In the genomic region with DNA sequence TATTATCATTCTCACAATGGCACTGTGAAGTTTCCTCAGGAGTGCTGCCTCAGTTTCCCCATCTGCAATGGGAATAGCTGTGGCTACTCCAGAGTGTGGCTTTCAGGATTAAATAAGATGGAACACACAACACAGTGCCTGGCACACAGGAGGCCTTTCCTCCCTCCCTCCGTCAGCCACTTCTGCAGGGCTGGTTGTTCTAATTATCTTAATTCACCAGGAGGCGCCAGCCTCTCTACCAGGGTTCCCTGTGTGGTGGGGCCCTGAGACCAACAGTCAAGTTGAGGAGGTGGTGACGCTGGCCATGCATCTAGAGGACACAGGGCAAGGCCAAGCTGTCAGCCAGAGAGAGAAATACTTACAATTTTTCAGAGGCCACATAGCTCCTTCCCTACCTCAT, we compare ENCODE assay signal across 22 cellular contexts. TPM values are rescaled to one million over a fixed set of nuclear protein-coding genes. Genes with fewer than 3 reads are reported as not detected.
DNase-seq lines count a peak whose midpoint lies in the region; ATAC-seq, FAIRE-seq and TF ChIP-seq lines count a peak whose summit lies in the region.
"Had no signal": no experiment of that assay in that cellular context is flagged by ENCODE, and none has a peak within 500 bp of the region (broad histone marks: within the 10 kb centered on the region; RNA-seq: fewer than 3 reads in every experiment).

No MANE protein-coding gene starts in this region.

- CTCF ChIA-PET in K562 (lab: Yijun Ruan, JAX; ENCODE audit: low intra/inter-chr PET ratio), result no interaction called here

- TF ChIP-seq CTCF in DOHH2 (IDR thresholded peaks at IDR 0.05; ENCODE audit: low read depth, low read length, poor library complexity, severe bottlenecking) (peak; percentile 6), K562 (IDR thresholded peaks at IDR 0.05 in 2 of 3, conservative IDR thresholded peaks at IDR 0.05 in 1 of 3; ENCODE audit: insufficient read depth in 2 of 3, low read depth in 1 of 3, low read length in 3 of 3) (peak in 1 of 3 experiments; percentile 35; a peak in 1 of 6 replicates)

- no peaks in the 10 kb centered on the region for H3K4me1 ChIP-seq in DOHH2 (ENCODE audit: control insufficient read depth, low read length)
- peaks cover 15 to 23% of the 10 kb centered on the region in 2 experiments for H3K4me1 ChIP-seq in K562 (replicated peaks in 1 of 2; ENCODE audit: control insufficient read depth in 2 of 2, insufficient read depth in 2 of 2, low read length in 2 of 2)

- no peak for TF ChIP-seq RAD21 in K562 (CRISPR knock-in tag; conservative IDR thresholded peaks at IDR 0.05 in 1 of 2, IDR thresholded peaks at IDR 0.05 in 1 of 2)

- no peaks in the 10 kb centered on the region for H3F3A ChIP-seq in DOHH2 (ENCODE audit: control insufficient read depth, insufficient read depth)

- no peaks in the 10 kb centered on the region for H4K20me1 ChIP-seq in DOHH2 (ENCODE audit: control insufficient read depth, insufficient read depth, low read depth, low read length)
- H4K20me1 ChIP-seq in K562 (replicated peaks; ENCODE audit: control insufficient read depth, insufficient read depth, low read length), result no peaks in the 10 kb centered on the region

- H3K4me2 ChIP-seq in DOHH2 (ENCODE audit: low read length), result no peak overlapping the region
- no peak overlapping the region for H3K4me2 ChIP-seq in K562 (ENCODE audit: insufficient read depth, low read length)

- intact Hi-C loops in K562 (cut with micrococcal nuclease) (no loop called here), posterior vena cava (cut with DNase I) (no loop called here)

- peak; percentile 33; the same call in 2 of the 3 replicates for ATAC-seq in K562
- ATAC-seq in GM21381 (IDR thresholded peaks at IDR 0.05; ENCODE audit: unreplicated experiment), result no peak
- ATAC-seq: left lung had no signal

- POLR2A ChIA-PET in K562 (lab: Yijun Ruan, JAX), result interaction anchor here (0.7 to 2.2 kb wide), 5 partner anchors 13 to 100 kb away, joined by 4 to 5 read pairs (median 5); no protein-coding TSS in a partner anchor

- no peak overlapping the region for H3K4me3 ChIP-seq in DOHH2 (ENCODE audit: low read length)
- no peak overlapping the region for H3K4me3 ChIP-seq in H7 (ENCODE audit: insufficient read depth, low read depth, low read length)
- no peak overlapping the region for H3K4me3 ChIP-seq in K562
- H3K4me3 ChIP-seq: left lung, SJSA1, skin epidermis had no signal

- H3K27me3 ChIP-seq in DOHH2 (ENCODE audit: control insufficient read depth, low read length) (0 out of 2 replicates have a peak, but pooled peaks cover 3% of the 10 kb centered on the region), H7 (ENCODE audit: control insufficient read depth, insufficient read depth, low read length) (peaks cover 11% of the 10 kb centered on the region), K562 (ENCODE audit: control insufficient read depth in 2 of 2, insufficient read depth in 2 of 2, low read length in 2 of 2) (peaks cover 0 to 6% of the 10 kb centered on the region in 2 experiments; a peak in 1 of 5 replicates)
- H3K27me3 ChIP-seq: SJSA1 had no signal

- H3K36me3 ChIP-seq in DOHH2 (ENCODE audit: control insufficient read depth, low read length), result no peaks in the 10 kb centered on the region
- no peaks in the 10 kb centered on the region for H3K36me3 ChIP-seq in H7 (replicated peaks; ENCODE audit: control insufficient read depth, insufficient read depth, low read length)
- H3K36me3 ChIP-seq in K562 (ENCODE audit: control insufficient read depth, insufficient read depth, low read length), result no peaks in the 10 kb centered on the region
- H3K36me3 ChIP-seq: left lung, SJSA1 had no signal

- WGBS in K562 (ENCODE audit: insufficient coverage, low coverage, missing lambda C conversion rate), result 31% methylated on average over 3 of the region's 3 CpGs

- H3K9me3 ChIP-seq in DOHH2 (ENCODE audit: control insufficient read depth, insufficient read depth, low read length) (no peaks in the 10 kb centered on the region), K562 (replicated peaks; ENCODE audit: control insufficient read depth, insufficient read depth, low read depth, low read length) (no peaks in the 10 kb centered on the region)
- H3K9me3 ChIP-seq: left lung, SJSA1 had no signal

- BruUV-seq in K562 (replicated peaks; lab: Mats Ljungman, UMichigan), result no TSS peak

- in situ Hi-C loops in K562 (cut with MboI), result no loop called here

- H3K79me2 ChIP-seq in DOHH2 (ENCODE audit: control insufficient read depth, low read length) (no peaks in the 10 kb centered on the region), K562 (ENCODE audit: control insufficient read depth, insufficient read depth, low read length) (no peaks in the 10 kb centered on the region)

- DNase-seq in H7 (peak; percentile 68), K562 (ENCODE audit: extremely low read depth in 1 of 4, low spot score in 3 of 4) (no peak), posterior vena cava (ENCODE audit: low spot score) (peak; percentile 46), superior temporal gyrus (ENCODE audit: extremely low spot score) (no peak)
- DNase-seq in stimulated activated CD4-positive, alpha-beta T cell treated with anti-CD3 and anti-CD28 coated beads, Interleukin-4, amount 100 ng/mL, for 1 hour, result no peak
- DNase-seq: activated B cell treated with CpG ODN at 0.5 μM for 24 hours; activated CD4-positive, alpha-beta T cell treated with anti-CD3 and anti-CD28 coated beads, Interleukin-2, amount 50 U/mL, for 1 hour; central memory CD4-positive, alpha-beta T cell; left lung; mesendoderm; NCI-H1417 treated with DMSO at 0.1 percent for 48 hours; NCI-H2107; NCI-H774; nucleus accumbens had no signal

- no peak overlapping the region for H3K9ac ChIP-seq in K562 (ENCODE audit: insufficient read depth in 1 of 2, low read depth in 2 of 2, low read length in 2 of 2)

- H3K9me2 ChIP-seq in DOHH2 (replicated peaks; ENCODE audit: control insufficient read depth, low read length), result no peaks in the 10 kb centered on the region

- no peaks in the 10 kb centered on the region for H3K9me1 ChIP-seq in K562 (ENCODE audit: control insufficient read depth, insufficient read depth, low read length)

- TF ChIP-seq EP300 in K562 (IDR thresholded peaks at IDR 0.05; ENCODE audit: low read length), result no peak

- TF ChIP-seq POLR2A in K562 (conservative IDR thresholded peaks at IDR 0.05), result no peak

- no peak for FAIRE-seq in K562 (lab: Jason Lieb, UNC)
- FAIRE-seq: astrocyte had no signal

- H2AFZ ChIP-seq in K562 (ENCODE audit: low read depth, low read length), result no peak overlapping the region

- H3K27ac ChIP-seq in DOHH2 (ENCODE audit: low read depth, low read length) (no peak overlapping the region), K562 (ENCODE audit: extremely low read depth, low read depth, low read length) (no peak overlapping the region)
- H3K27ac ChIP-seq: left lung, SJSA1, skin epidermis had no signal

TF ChIP-seq in K562, 482 proteins besides CTCF, POLR2A, EP300 and RAD21:
- TF ChIP-seq USF1 (CRISPR knock-in tag; IDR thresholded peaks at IDR 0.05) (no peak), SAP30 (IDR thresholded peaks at IDR 0.05; ENCODE audit: borderline replicate concordance, insufficient read depth, low read depth, low read length, poor library complexity, severe bottlenecking) (no peak), ZNF165 (CRISPR knock-in tag; IDR thresholded peaks at IDR 0.05; ENCODE audit: borderline replicate concordance) (no peak)

RNA-seq across cellular contexts. Expression of gene FOXO6, which starts 6.3 kb away (rescaled TPM):
- 0.97 and 1.00 TPM in 2 replicates for total RNA-seq in H7 (2014; rRNA removed; shearing (Covaris generic))
- total RNA-seq in K562 (2011; cell fraction: chromatin; rRNA removed; ENCODE audit: low replicate concordance), result not detected in 2 replicates
- 0.17 and 0.53 TPM in 2 replicates for total RNA-seq in K562 (2011; cell fraction: nucleolus; rRNA removed)
- not detected in 2 replicates for total RNA-seq in K562 (2011; cell fraction: nucleoplasm; rRNA removed)
- total RNA-seq in K562 (2014; rRNA removed) (0.08 TPM in 1 of 2 replicates, not detected in the other), K562 (2014; rRNA removed; fragmentation: Illumina TruSeq; extraction: Trizol) (not detected in 2 replicates), K562 (2015; rRNA removed; fragmentation: Illumina TruSeq; extraction: Trizol) (0.04 TPM in 1 of 2 replicates, not detected in the other), K562 (2021) (0.31 and 0.38 TPM in 2 replicates), posterior vena cava (under 1 TPM; 0.62 to 0.83 TPM)
- polyA plus RNA-seq in K562 (2011; rRNA removed) (not detected in 2 replicates), K562 (2014; fragmentation: Illumina TruSeq; extraction: Trizol) (0.10 TPM in 1 of 2 replicates, not detected in the other), K562 (2014; fragmentation: Nextera tagmentation; extraction: Ambion mirVana) (not detected), K562 (2014; rRNA removed) (0.13 and 0.43 TPM in 2 replicates)
- not detected in 2 replicates for polyA plus RNA-seq in K562 (2011; cell fraction: cytosol; rRNA removed)
- polyA plus RNA-seq in K562 (2011; cell fraction: nucleus; rRNA removed), result 0.04 and 0.06 TPM in 2 replicates
- polyA plus RNA-seq in K562 (2012), result 0.18 and 0.51 TPM in 2 replicates
- 0.14 TPM in 1 of 2 replicates, not detected in the other for polyA minus RNA-seq in K562 (2011; rRNA and poly(A)+ RNA removed)
- polyA minus RNA-seq in K562 (2011; cell fraction: cytosol; rRNA and poly(A)+ RNA removed), result not detected in 2 replicates
- 0.22 and 0.27 TPM in 2 replicates for polyA minus RNA-seq in K562 (2011; cell fraction: nucleus; rRNA and poly(A)+ RNA removed)
- total RNA-seq: RPMI7951 had no signal
- polyA plus RNA-seq: CD14-positive monocyte, fibroblast of lung had no signal

Comparison
In these comparisons a context has a peak if more than half of its experiments do, and no peak if none do; other contexts are left out.
1. DNase-seq: peak in H7 (single experiment) and posterior vena cava (single experiment); none in K562 (0 of 4), superior temporal gyrus (single experiment) and stimulated activated CD4-positive, alpha-beta T cell treated with anti-CD3 and anti-CD28 coated beads, Interleukin-4, amount 100 ng/mL, for 1 hour (single experiment).